ENCODE assay signal across 19 cellular contexts in genomic region chr3:12972791-12973702, GRCh38.
"Had no signal": no experiment of that assay in that cellular context is flagged by ENCODE, and none has a peak within 500 bp of the region (broad histone marks: within the 10 kb centered on the region; RNA-seq: fewer than 3 reads in every experiment).

No MANE protein-coding gene starts in this region.

- H3K27me3 Mint-ChIP-seq: activated CD4-positive, alpha-beta T cell treated with anti-CD3 and anti-CD28 coated beads, Interleukin-2, amount 10 ng/mL, durations not matched to agents 7 days and 5 days; stimulated activated naive CD8-positive, alpha-beta T cell treated with anti-CD3 and anti-CD28 coated beads, Interleukin-15, amount 100 ng/mL, for 72 hours; T-helper 17 cell had no signal

- H3K9me3 Mint-ChIP-seq: activated CD4-positive, alpha-beta T cell treated with anti-CD3 and anti-CD28 coated beads, Interleukin-2, amount 10 ng/mL, durations not matched to agents 7 days and 5 days; activated naive CD4-positive, alpha-beta T cell treated with anti-CD3 and anti-CD28 coated beads, Interleukin-2, amount 50 U/mL, for 72 hours; neural crest cell; stimulated activated naive CD8-positive, alpha-beta T cell treated with anti-CD3 and anti-CD28 coated beads, Interleukin-15, amount 100 ng/mL, for 72 hours; WTC11 had no signal

- DNase-seq: activated CD4-positive, alpha-beta T cell treated with anti-CD3 and anti-CD28 coated beads, Interleukin-2, amount 10 ng/mL, durations not matched to agents 7 days and 5 days; activated CD8-positive, alpha-beta memory T cell treated with anti-CD3 and anti-CD28 coated beads for 24 hours; amygdala; brain microvascular endothelial cell; cerebellar nuclear complex; esophagus squamous epithelium; foreskin fibroblast; head of caudate nucleus; mesendoderm; ovary; stimulated activated CD4-positive, alpha-beta T cell treated with anti-CD3 and anti-CD28 coated beads, Interleukin-4, amount 100 ng/mL, for 1 hour; stimulated activated CD8-positive, alpha-beta memory T cell treated with anti-CD3 and anti-CD28 coated beads, Interleukin-4, amount 100 ng/mL, for 48 hours; stimulated activated naive CD8-positive, alpha-beta T cell treated with anti-CD3 and anti-CD28 coated beads, Interleukin-15, amount 100 ng/mL, for 72 hours; T-helper 17 cell; testis had no signal

- H3K9me3 ChIP-seq: esophagus squamous epithelium, left lung, ovary, testis had no signal

- H3K4me3 Mint-ChIP-seq: activated CD4-positive, alpha-beta T cell treated with anti-CD3 and anti-CD28 coated beads, Interleukin-2, amount 10 ng/mL, durations not matched to agents 7 days and 5 days; neural crest cell; stimulated activated naive CD8-positive, alpha-beta T cell treated with anti-CD3 and anti-CD28 coated beads, Interleukin-15, amount 100 ng/mL, for 72 hours; T-helper 17 cell; WTC11 had no signal

- H3K36me3 ChIP-seq: brain microvascular endothelial cell, esophagus squamous epithelium, left lung, ovary had no signal

- H3K4me3 ChIP-seq: esophagus squamous epithelium, left lung, ovary, testis had no signal

- H3K27ac ChIP-seq: brain microvascular endothelial cell, esophagus squamous epithelium, left lung, ovary, testis had no signal

- H3K27ac Mint-ChIP-seq: activated CD4-positive, alpha-beta T cell treated with anti-CD3 and anti-CD28 coated beads, Interleukin-2, amount 10 ng/mL, durations not matched to agents 7 days and 5 days; activated naive CD4-positive, alpha-beta T cell treated with anti-CD3 and anti-CD28 coated beads, Interleukin-2, amount 50 U/mL, for 72 hours; stimulated activated naive CD8-positive, alpha-beta T cell treated with anti-CD3 and anti-CD28 coated beads, Interleukin-15, amount 100 ng/mL, for 72 hours; T-helper 17 cell; WTC11 had no signal

- H3K36me3 Mint-ChIP-seq: activated naive CD4-positive, alpha-beta T cell treated with anti-CD3 and anti-CD28 coated beads, Interleukin-2, amount 50 U/mL, for 72 hours; WTC11 had no signal

- H3K27me3 ChIP-seq: brain microvascular endothelial cell, esophagus squamous epithelium, left lung, ovary, testis had no signal

- ATAC-seq: activated naive CD4-positive, alpha-beta T cell treated with anti-CD3 and anti-CD28 coated beads, Interleukin-2, amount 50 U/mL, for 72 hours; left lung; WTC11 had no signal
